3 cellular contexts compared by ENCODE assay signal in genomic region chr16:556479-557173, GRCh38.
TF ChIP-seq lines count a peak whose summit lies in the region.

No MANE protein-coding gene starts in this region.

TF ChIP-seq in SK-N-SH, 30 proteins besides CTCF, POLR2A, EP300 and RAD21:
- TF ChIP-seq SIN3A (IDR thresholded peaks at IDR 0.05; ENCODE audit: borderline replicate concordance, low read depth, low read length) (no peak), NRF1 (IDR thresholded peaks at IDR 0.05; ENCODE audit: low read depth, low read length) (no peak), PBX3 (IDR thresholded peaks at IDR 0.05) (no peak), SMC3 (IDR thresholded peaks at IDR 0.05; ENCODE audit: low read depth, low read length) (no peak), TAF1 (IDR thresholded peaks at IDR 0.05; ENCODE audit: borderline replicate concordance, low read depth, low read length) (no peak), USF2 (IDR thresholded peaks at IDR 0.05; ENCODE audit: borderline replicate concordance, low read depth, low read length) (no peak), RCOR1 (IDR thresholded peaks at IDR 0.05; ENCODE audit: low read length) (no peak), RFX5 (IDR thresholded peaks at IDR 0.05; ENCODE audit: low read length) (no peak), FOXM1 (IDR thresholded peaks at IDR 0.05; ENCODE audit: low read depth) (no peak), REST (IDR thresholded peaks at IDR 0.05; ENCODE audit: low read depth, low read length) (no peak), JUND (IDR thresholded peaks at IDR 0.05) (no peak), NFIC (IDR thresholded peaks at IDR 0.05; ENCODE audit: borderline replicate concordance) (no peak), GATA2 (CRISPR knock-in tag; IDR thresholded peaks at IDR 0.05) (no peak), MEF2A (IDR thresholded peaks at IDR 0.05; ENCODE audit: borderline replicate concordance, low read depth) (no peak), FOSL2 (IDR thresholded peaks at IDR 0.05; ENCODE audit: borderline replicate concordance, low read depth) (no peak), POLR2AphosphoS5 (IDR thresholded peaks at IDR 0.05; ENCODE audit: low read depth, low read length) (no peak), FOXJ3 (CRISPR knock-in tag; IDR thresholded peaks at IDR 0.05) (no peak)

TF ChIP-seq in SK-N-SH treated with all-trans-retinoic acid at 6 μM for 48 hours, 23 proteins besides CTCF, POLR2A, EP300 and RAD21:
- TF ChIP-seq TSHZ2 (CRISPR knock-in tag; IDR thresholded peaks at IDR 0.05): no peak
- no peak for TF ChIP-seq ISL1 (CRISPR knock-in tag; IDR thresholded peaks at IDR 0.05)
- no peak for TF ChIP-seq CSRNP3 (CRISPR knock-in tag; IDR thresholded peaks at IDR 0.05)
- no peak for TF ChIP-seq ARNTL (CRISPR knock-in tag; IDR thresholded peaks at IDR 0.05; ENCODE audit: borderline replicate concordance, low read depth)
- TF ChIP-seq SNAI2 (CRISPR knock-in tag; IDR thresholded peaks at IDR 0.05): no peak
- no peak for TF ChIP-seq TOX (CRISPR knock-in tag; IDR thresholded peaks at IDR 0.05; ENCODE audit: borderline replicate concordance)
- TF ChIP-seq ZFP3 (CRISPR knock-in tag; IDR thresholded peaks at IDR 0.05): no peak
- no peak for TF ChIP-seq GLIS3 (CRISPR knock-in tag; IDR thresholded peaks at IDR 0.05)
- TF ChIP-seq ZFP30 (CRISPR knock-in tag; IDR thresholded peaks at IDR 0.05): no peak
- no peak for TF ChIP-seq ZNF8 (CRISPR knock-in tag; IDR thresholded peaks at IDR 0.05)
- no peak for TF ChIP-seq PPARA (CRISPR knock-in tag; IDR thresholded peaks at IDR 0.05; ENCODE audit: borderline replicate concordance)
- TF ChIP-seq BACH2 (CRISPR knock-in tag; IDR thresholded peaks at IDR 0.05; ENCODE audit: borderline replicate concordance): no peak
- no peak for TF ChIP-seq RARB (CRISPR knock-in tag; IDR thresholded peaks at IDR 0.05)
- TF ChIP-seq TCF4 (CRISPR knock-in tag; IDR thresholded peaks at IDR 0.05; ENCODE audit: borderline replicate concordance): no peak
- TF ChIP-seq CSDC2 (CRISPR knock-in tag; IDR thresholded peaks at IDR 0.05): no peak
- no peak for TF ChIP-seq POU6F1 (CRISPR knock-in tag; IDR thresholded peaks at IDR 0.05; ENCODE audit: borderline replicate concordance, low read depth)
- no peak for TF ChIP-seq OSR1 (CRISPR knock-in tag; IDR thresholded peaks at IDR 0.05)
- TF ChIP-seq ZNF565 (CRISPR knock-in tag; conservative IDR thresholded peaks at IDR 0.05; ENCODE audit: low read depth): no peak

TF ChIP-seq in H1, 55 proteins besides CTCF, POLR2A, EP300 and RAD21:
- no peak for TF ChIP-seq CBX5 (IDR thresholded peaks at IDR 0.05; ENCODE audit: low read depth, low read length)
- TF ChIP-seq HDAC6 (IDR thresholded peaks at IDR 0.05; ENCODE audit: low read depth, low read length): no peak
- TF ChIP-seq BCL11A (IDR thresholded peaks at IDR 0.05; ENCODE audit: low read depth in 2 of 2, low read length in 2 of 2): no peak
- no peak for TF ChIP-seq GABPA (IDR thresholded peaks at IDR 0.05; ENCODE audit: borderline replicate concordance, insufficient read depth, low read length)
- no peak for TF ChIP-seq ASH2L (IDR thresholded peaks at IDR 0.05; ENCODE audit: low read length)
